20 cellular contexts compared by ENCODE assay signal in genomic region chr16:67943256-67943618, GRCh38. TPM values are rescaled to one million over a fixed set of nuclear protein-coding genes. Genes with fewer than 3 reads are reported as not detected.
A peak's percentile ranks its signal among the peaks of the same experiment; 100 is the strongest.
DNase-seq lines count a peak whose midpoint lies in the region; ATAC-seq and TF ChIP-seq lines count a peak whose summit lies in the region.
"Had no signal": no experiment of that assay in that cellular context is flagged by ENCODE, and none has a peak within 500 bp of the region (broad histone marks: within the 10 kb centered on the region; RNA-seq: fewer than 3 reads in every experiment).

No MANE protein-coding gene starts in this region.

- H3K36me3 Mint-ChIP-seq in activated naive CD4-positive, alpha-beta T cell treated with anti-CD3 and anti-CD28 coated beads, Interleukin-2, amount 10 ng/mL, durations not matched to agents 7 days and 5 days, result peaks cover 16% of the 10 kb centered on the region
- peaks cover 0 to 13% of the 10 kb centered on the region in 2 donors for H3K36me3 Mint-ChIP-seq in activated naive CD4-positive, alpha-beta T cell treated with anti-CD3 and anti-CD28 coated beads, Interleukin-2, amount 50 U/mL, for 72 hours
- H3K36me3 Mint-ChIP-seq: naive B cell had no signal

- no peak overlapping the region for H3K9ac ChIP-seq in rectal smooth muscle tissue (ENCODE audit: low read length)

- H3K9me3 Mint-ChIP-seq in activated naive CD4-positive, alpha-beta T cell treated with anti-CD3 and anti-CD28 coated beads, Interleukin-2, amount 10 ng/mL, durations not matched to agents 7 days and 5 days, result no peaks in the 10 kb centered on the region
- no peaks in the 10 kb centered on the region for H3K9me3 Mint-ChIP-seq in activated naive CD4-positive, alpha-beta T cell treated with anti-CD3 and anti-CD28 coated beads, Interleukin-2, amount 50 U/mL, for 72 hours
- H3K9me3 Mint-ChIP-seq: naive B cell had no signal

- H3K4me1 ChIP-seq in right cardiac atrium (ENCODE audit: control insufficient read depth, insufficient read depth, low read length) (no peaks in the 10 kb centered on the region), rectal smooth muscle tissue (ENCODE audit: control insufficient read depth, insufficient read depth, low read length) (peaks cover 16% of the 10 kb centered on the region), uterus (no peaks in the 10 kb centered on the region), HAP-1 (no peaks in the 10 kb centered on the region)

- no peak for TF ChIP-seq POLR2A in uterus (IDR thresholded peaks at IDR 0.05)

- H3K4me3 ChIP-seq in right cardiac atrium (ENCODE audit: low read length) (no peak overlapping the region), rectal smooth muscle tissue (ENCODE audit: low read length) (no peak overlapping the region), uterus (no peak overlapping the region), HAP-1 (no peak overlapping the region)

- H3K4me1 Mint-ChIP-seq in activated naive CD4-positive, alpha-beta T cell treated with anti-CD3 and anti-CD28 coated beads, Interleukin-2, amount 10 ng/mL, durations not matched to agents 7 days and 5 days, result peaks cover 34% of the 10 kb centered on the region

- intact Hi-C loops in right cardiac atrium (cut with DNase I), result no loop called here
- intact Hi-C loops in uterus (cut with DNase I; ENCODE audit: low total_unique reads), result no loop called here

- H3K36me3 ChIP-seq in rectal smooth muscle tissue (ENCODE audit: control insufficient read depth, insufficient read depth, low read length) (peaks cover 17% of the 10 kb centered on the region), uterus (no peaks in the 10 kb centered on the region), HAP-1 (replicated peaks) (peaks cover 63% of the 10 kb centered on the region)

- WGBS in right cardiac atrium, result 81% methylated on average over 6 of the region's 6 CpGs

- TF ChIP-seq CTCF in uterus (IDR thresholded peaks at IDR 0.05), result no peak

- CTCF ChIA-PET in activated naive CD4-positive, alpha-beta T cell treated with anti-CD3 and anti-CD28 coated beads, Interleukin-2, amount 10 ng/mL, durations not matched to agents 7 days and 5 days (lab: Charles Lee), result interaction anchor here (1.0 to 2.5 kb wide), 5 partner anchors 10 to 280 kb away, joined by 3 to 11 read pairs (median 5); no protein-coding TSS in a partner anchor

- H3K27me3 ChIP-seq in right cardiac atrium (ENCODE audit: control insufficient read depth, insufficient read depth) (no peaks in the 10 kb centered on the region), rectal smooth muscle tissue (ENCODE audit: control insufficient read depth, insufficient read depth, low read length) (no peaks in the 10 kb centered on the region), uterus (no peaks in the 10 kb centered on the region), HAP-1 (ENCODE audit: low read depth) (no peaks in the 10 kb centered on the region)

- H3K9me3 ChIP-seq in right cardiac atrium (ENCODE audit: control insufficient read depth, low read length) (no peaks in the 10 kb centered on the region), uterus (no peaks in the 10 kb centered on the region), HAP-1 (no peaks in the 10 kb centered on the region)

- in situ Hi-C loops in HAP-1 (cut with MboI; ENCODE audit: low sequenced_read_pairs), result no loop called here

- H3K27ac ChIP-seq in right cardiac atrium (ENCODE audit: low read length) (peak overlapping the region; percentile 17), rectal smooth muscle tissue (ENCODE audit: low read depth, low read length) (peak overlapping the region; percentile 85), uterus (peak overlapping the region; percentile 65 to 76)
- H3K27ac ChIP-seq: 22Rv1 had no signal

- H3K27me3 Mint-ChIP-seq in activated naive CD4-positive, alpha-beta T cell treated with anti-CD3 and anti-CD28 coated beads, Interleukin-2, amount 10 ng/mL, durations not matched to agents 7 days and 5 days, result no peaks in the 10 kb centered on the region
- H3K27me3 Mint-ChIP-seq: B cell, naive B cell had no signal

- H3K27ac Mint-ChIP-seq in activated naive CD4-positive, alpha-beta T cell treated with anti-CD3 and anti-CD28 coated beads, Interleukin-2, amount 10 ng/mL, durations not matched to agents 7 days and 5 days, result peak overlapping the region; percentile 58
- H3K27ac Mint-ChIP-seq in activated naive CD4-positive, alpha-beta T cell treated with anti-CD3 and anti-CD28 coated beads, Interleukin-2, amount 50 U/mL, for 72 hours, result peak overlapping the region in 1 of 2 donors; percentile 29
- H3K27ac Mint-ChIP-seq: B cell had no signal

- H3K4me3 Mint-ChIP-seq in activated naive CD4-positive, alpha-beta T cell treated with anti-CD3 and anti-CD28 coated beads, Interleukin-2, amount 10 ng/mL, durations not matched to agents 7 days and 5 days, result no peak overlapping the region
- H3K4me3 Mint-ChIP-seq: B cell, naive B cell had no signal

- no peak for ATAC-seq in activated naive CD4-positive, alpha-beta T cell treated with anti-CD3 and anti-CD28 coated beads, Interleukin-2, amount 50 U/mL, for 72 hours
- no peak for ATAC-seq in right cardiac atrium
- no peak for ATAC-seq in HG02588 (IDR thresholded peaks at IDR 0.05; ENCODE audit: unreplicated experiment)
- ATAC-seq in stimulated activated naive CD8-positive, alpha-beta T cell treated with anti-CD3 and anti-CD28 coated beads, Interleukin-15, Interleukin-2, amounts not matched to agents 100 U/mL and 50 U/mL, for 24 hours, result no peak

- no peak for DNase-seq in activated naive CD4-positive, alpha-beta T cell treated with anti-CD3 and anti-CD28 coated beads, Interleukin-2, amount 10 ng/mL, durations not matched to agents 7 days and 5 days
- DNase-seq in activated naive CD4-positive, alpha-beta T cell treated with anti-CD3 and anti-CD28 coated beads, Interleukin-2, amount 50 U/mL, for 72 hours (ENCODE audit: low spot score in 2 of 2), result no peak
- no peak for DNase-seq in right cardiac atrium
- DNase-seq in uterus, result no peak
- no peak for DNase-seq in stimulated activated naive CD8-positive, alpha-beta T cell treated with anti-CD3 and anti-CD28 coated beads, Interleukin-15, Interleukin-2, amounts not matched to agents 100 U/mL and 50 U/mL, for 24 hours
- no peak for DNase-seq in HAP-1 (ENCODE audit: low spot score in 2 of 2)
- DNase-seq: activated CD4-positive, alpha-beta T cell treated with anti-CD3 and anti-CD28 coated beads for 48 hours; activated CD8-positive, alpha-beta memory T cell treated with anti-CD3 and anti-CD28 coated beads, Interleukin-2, amount 50 U/mL, for 48 hours; activated gamma-delta T cell treated with Interleukin-2 at 50 U/mL for 16 hours; foreskin melanocyte; naive B cell; NCI-H1694; stimulated activated CD4-positive, alpha-beta T cell treated with anti-CD3 and anti-CD28 coated beads, Interleukin-12 subunit alpha, Interleukin-12 subunit beta, amount 100 ng/mL, for 4 hours had no signal

RNA-seq across cellular contexts. Expression of gene LCAT, which starts 0.7 kb away (rescaled TPM):
- total RNA-seq in activated naive CD4-positive, alpha-beta T cell treated with anti-CD3 and anti-CD28 coated beads, Interleukin-2, amount 50 U/mL, for 72 hours, result 10 to 100 TPM; 15.7 to 32.5 TPM
- total RNA-seq in right cardiac atrium (10 to 100 TPM; 15.0 to 27.0 (median 16.1) TPM), uterus (10 to 100 TPM; 11.0 to 75.2 (median 12.4) TPM)
- 17.4 TPM for polyA plus RNA-seq in right cardiac atrium

RNA-seq across cellular contexts. Expression of gene PSMB10, which starts 6.6 kb away (rescaled TPM):
- 100 to 1,000 TPM; 156 to 215 TPM for total RNA-seq in activated naive CD4-positive, alpha-beta T cell treated with anti-CD3 and anti-CD28 coated beads, Interleukin-2, amount 50 U/mL, for 72 hours
- total RNA-seq in right cardiac atrium (10 to 100 TPM; 49.1 to 64.0 (median 58.5) TPM), uterus (10 to 100 TPM in 3 of 4 donors, 1 to 10 TPM in 1; 9.5 to 30.7 (median 15.3) TPM)
- polyA plus RNA-seq in right cardiac atrium, result 92.8 TPM

RNA-seq across cellular contexts. Expression of gene CTRL, which starts 11.6 kb away (rescaled TPM):
- total RNA-seq in activated naive CD4-positive, alpha-beta T cell treated with anti-CD3 and anti-CD28 coated beads, Interleukin-2, amount 50 U/mL, for 72 hours, result 1 to 10 TPM; 1.8 to 3.8 TPM
- total RNA-seq in right cardiac atrium (under 1 TPM in 3 of 4 donors, not detected in 1; 0.37 to 0.94 (median 0.42) TPM), uterus (1 to 10 TPM in 1 of 4 donors, not detected in 3; 1.0 TPM)
- 0.66 TPM for polyA plus RNA-seq in right cardiac atrium
- total RNA-seq: chondrocyte had no signal

RNA-seq across cellular contexts. Expression of gene SLC12A4, which starts 25.2 kb away (rescaled TPM):
- 10 to 100 TPM; 37.2 to 64.0 TPM for total RNA-seq in activated naive CD4-positive, alpha-beta T cell treated with anti-CD3 and anti-CD28 coated beads, Interleukin-2, amount 50 U/mL, for 72 hours
- total RNA-seq in right cardiac atrium, result 100 to 1,000 TPM in 1 of 4 donors, 10 to 100 TPM in 3; 64.6 to 114 (median 66.8) TPM
- polyA plus RNA-seq in right cardiac atrium, result 49.3 TPM
- total RNA-seq in uterus, result 100 to 1,000 TPM in 1 of 4 donors, 10 to 100 TPM in 3; 25.6 to 137 (median 62.3) TPM

RNA-seq across cellular contexts. Expression of gene DPEP3, which starts 37.1 kb away (rescaled TPM):
- under 1 TPM; 0.19 to 0.23 TPM for total RNA-seq in activated naive CD4-positive, alpha-beta T cell treated with anti-CD3 and anti-CD28 coated beads, Interleukin-2, amount 50 U/mL, for 72 hours
- total RNA-seq in right cardiac atrium (not detected), uterus (under 1 TPM in 1 of 4 donors, not detected in 3; 0.14 TPM)
- polyA plus RNA-seq in right cardiac atrium, result not detected
- total RNA-seq: chondrocyte, endothelial cell of umbilical vein, posterior vena cava had no signal

Comparison
In these comparisons a context has a peak if more than half of its experiments do, and no peak if none do; other contexts are left out.
1. H3K27ac ChIP-seq: peak in every context shown above with its lines; median percentile 85 in rectal smooth muscle tissue; 70 in uterus; 17 in right cardiac atrium.